In the genomic region with DNA sequence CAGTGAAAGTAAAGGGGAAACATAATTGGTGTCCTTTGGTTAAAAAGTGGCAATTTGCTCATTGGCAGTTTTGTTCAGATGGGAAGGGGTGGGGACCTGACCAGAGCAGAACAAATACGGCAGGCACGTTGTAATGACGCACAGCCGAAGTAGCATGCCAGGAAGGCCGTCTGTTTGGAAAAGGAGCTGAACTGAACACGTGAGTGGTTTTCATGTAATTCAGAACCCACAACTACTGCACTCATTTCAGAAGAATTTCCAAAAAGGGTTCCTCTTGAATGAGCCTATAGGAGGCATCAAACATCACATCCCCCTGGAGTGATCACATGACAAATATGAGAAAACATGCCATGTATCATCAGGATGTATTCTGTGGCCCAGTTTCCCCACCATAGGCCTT, we compare ENCODE assay signal across 15 cellular contexts. TPM values are rescaled to one million over a fixed set of nuclear protein-coding genes. Genes with fewer than 3 reads are reported as not detected.
DNase-seq lines count a peak whose midpoint lies in the region; ATAC-seq and TF ChIP-seq lines count a peak whose summit lies in the region.
"Had no signal": no experiment of that assay in that cellular context is flagged by ENCODE, and none has a peak within 500 bp of the region (broad histone marks: within the 10 kb centered on the region; RNA-seq: fewer than 3 reads in every experiment).

No MANE protein-coding gene starts in this region.

- H3K4me3 ChIP-seq in right atrium auricular region (no peak overlapping the region), muscle layer of duodenum (ENCODE audit: low read depth in 1 of 2, low read length in 2 of 2) (no peak overlapping the region)
- H3K4me3 ChIP-seq: body of pancreas, smooth muscle cell had no signal

- no peak overlapping the region for H3K4me3 Mint-ChIP-seq in chondrocyte (ENCODE audit: unreplicated experiment)
- H3K4me3 Mint-ChIP-seq in WTC11, result no peak overlapping the region
- H3K4me3 Mint-ChIP-seq in T-helper 2 cell treated with Interferon-gamma antibody and Interleukin-4, amounts not matched to agents 5 μg/mL and 100 μg/mL, for 36 hours, result no peak overlapping the region
- H3K4me3 Mint-ChIP-seq: natural killer cell had no signal

- no peaks in the 10 kb centered on the region for H3K36me3 ChIP-seq in right atrium auricular region
- no peaks in the 10 kb centered on the region for H3K36me3 ChIP-seq in muscle layer of duodenum (ENCODE audit: control insufficient read depth in 1 of 2, insufficient read depth in 2 of 2, low read length in 2 of 2)

- POLR2A ChIA-PET in WTC11 (lab: Charles Lee), result no interaction called here

- H3K9me3 ChIP-seq in right atrium auricular region (no peaks in the 10 kb centered on the region), muscle layer of duodenum (ENCODE audit: control insufficient read depth in 1 of 2, low read length in 2 of 2) (no peaks in the 10 kb centered on the region)
- H3K9me3 ChIP-seq: body of pancreas had no signal

- intact Hi-C loops in Right ventricle myocardium inferior (cut with DNase I), result no loop called here

- H3K4me1 ChIP-seq in right atrium auricular region (peaks cover 0 to 11% of the 10 kb centered on the region in 2 donors), muscle layer of duodenum (ENCODE audit: control insufficient read depth in 1 of 2, insufficient read depth in 2 of 2, low read length in 2 of 2) (no peaks in the 10 kb centered on the region)

- H3K27ac Mint-ChIP-seq in chondrocyte (ENCODE audit: unreplicated experiment), result peak overlapping the region; percentile 84
- no peak overlapping the region for H3K27ac Mint-ChIP-seq in WTC11
- no peak overlapping the region for H3K27ac Mint-ChIP-seq in T-helper 2 cell treated with Interferon-gamma antibody and Interleukin-4, amounts not matched to agents 5 μg/mL and 100 μg/mL, for 36 hours
- H3K27ac Mint-ChIP-seq: natural killer cell had no signal

- peak; percentile 86 for DNase-seq in right atrium auricular region (ENCODE audit: low spot score)
- DNase-seq in Right ventricle myocardium inferior (ENCODE audit: missing footprints), result no peak
- no peak for DNase-seq in chondrocyte (ENCODE audit: low spot score)
- DNase-seq in WTC11 (ENCODE audit: low spot score), result no peak
- DNase-seq in superior temporal gyrus (ENCODE audit: extremely low spot score), result no peak
- no peak for DNase-seq in T-helper 2 cell treated with Interferon-gamma antibody and Interleukin-4, amounts not matched to agents 5 μg/mL and 100 μg/mL, for 36 hours (ENCODE audit: low spot score)
- DNase-seq: ACHN; activated CD4-positive, CD25-positive, alpha-beta regulatory T cell treated with anti-CD3 and anti-CD28 coated beads, Interleukin-2, amount 50 U/mL, for 72 hours; activated T-cell treated with anti-CD3 and anti-CD28 coated beads, Interleukin-2, amount 50 U/mL, for 48 hours; body of pancreas; natural killer cell; NCI-H187 treated with DMSO at 0.1 percent for 48 hours had no signal

- no peaks in the 10 kb centered on the region for H3K27me3 Mint-ChIP-seq in chondrocyte (ENCODE audit: low read depth)
- H3K27me3 Mint-ChIP-seq in WTC11 (ENCODE audit: low read depth), result peaks cover under 1% of the 10 kb centered on the region; the same call in 1 of the 2 replicates
- no peaks in the 10 kb centered on the region for H3K27me3 Mint-ChIP-seq in T-helper 2 cell treated with Interferon-gamma antibody and Interleukin-4, amounts not matched to agents 5 μg/mL and 100 μg/mL, for 36 hours (ENCODE audit: low read depth)

- TF ChIP-seq CTCF in right atrium auricular region (IDR thresholded peaks at IDR 0.05), result no peak
- TF ChIP-seq CTCF in chondrocyte (IDR thresholded peaks at IDR 0.05), result no peak
- no peak for TF ChIP-seq CTCF in WTC11 (IDR thresholded peaks at IDR 0.05)

- H3K27ac ChIP-seq in right atrium auricular region (peak overlapping the region; percentile 29 to 57), muscle layer of duodenum (ENCODE audit: low read length) (peak overlapping the region; percentile 64)
- H3K27ac ChIP-seq: body of pancreas had no signal

- CTCF ChIA-PET in WTC11 (lab: Charles Lee), result interaction anchor here (1.0 kb wide), 1 partner anchor 42 kb away, joined by 3 read pairs; no protein-coding TSS in a partner anchor

- ATAC-seq in Right ventricle myocardium inferior (no peak), WTC11 (no peak), GM18498 (IDR thresholded peaks at IDR 0.05; ENCODE audit: unreplicated experiment) (no peak)
- ATAC-seq: body of pancreas, natural killer cell had no signal

- no peaks in the 10 kb centered on the region for H3K27me3 ChIP-seq in right atrium auricular region
- H3K27me3 ChIP-seq in muscle layer of duodenum (ENCODE audit: low read depth, low read length), result no peaks in the 10 kb centered on the region
- H3K27me3 ChIP-seq: body of pancreas had no signal

- H3K36me3 Mint-ChIP-seq in chondrocyte (ENCODE audit: low read depth), result no peaks in the 10 kb centered on the region
- H3K36me3 Mint-ChIP-seq in WTC11, result no peaks in the 10 kb centered on the region
- H3K36me3 Mint-ChIP-seq in T-helper 2 cell treated with Interferon-gamma antibody and Interleukin-4, amounts not matched to agents 5 μg/mL and 100 μg/mL, for 36 hours (ENCODE audit: low read depth), result no peaks in the 10 kb centered on the region
- H3K36me3 Mint-ChIP-seq: natural killer cell had no signal

- H3K4me1 Mint-ChIP-seq in chondrocyte (ENCODE audit: low read depth) (peaks cover 86% of the 10 kb centered on the region), WTC11 (peaks cover 10% of the 10 kb centered on the region)
- H3K4me1 Mint-ChIP-seq in T-helper 2 cell treated with Interferon-gamma antibody and Interleukin-4, amounts not matched to agents 5 μg/mL and 100 μg/mL, for 36 hours (ENCODE audit: low read depth), result no peaks in the 10 kb centered on the region
- H3K4me1 Mint-ChIP-seq: natural killer cell had no signal

- H3K9me3 Mint-ChIP-seq in chondrocyte (ENCODE audit: low read depth) (peaks cover 6% of the 10 kb centered on the region), WTC11 (no peaks in the 10 kb centered on the region)
- H3K9me3 Mint-ChIP-seq in T-helper 2 cell treated with Interferon-gamma antibody and Interleukin-4, amounts not matched to agents 5 μg/mL and 100 μg/mL, for 36 hours, result no peaks in the 10 kb centered on the region

TF ChIP-seq in WTC11, 78 proteins besides CTCF, POLR2A, EP300 and RAD21 (continues in another document):
- TF ChIP-seq FOXJ3 (CRISPR knock-in tag; IDR thresholded peaks at IDR 0.05; ENCODE audit: borderline replicate concordance), result no peak
- no peak for TF ChIP-seq NFYB (CRISPR knock-in tag; conservative IDR thresholded peaks at IDR 0.05; ENCODE audit: low read depth)
- TF ChIP-seq, protein P1, sequence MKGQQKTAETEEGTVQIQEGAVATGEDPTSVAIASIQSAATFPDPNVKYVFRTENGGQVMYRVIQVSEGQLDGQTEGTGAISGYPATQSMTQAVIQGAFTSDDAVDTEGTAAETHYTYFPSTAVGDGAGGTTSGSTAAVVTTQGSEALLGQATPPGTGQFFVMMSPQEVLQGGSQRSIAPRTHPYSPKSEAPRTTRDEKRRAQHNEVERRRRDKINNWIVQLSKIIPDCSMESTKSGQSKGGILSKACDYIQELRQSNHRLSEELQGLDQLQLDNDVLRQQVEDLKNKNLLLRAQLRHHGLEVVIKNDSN (CRISPR knock-in tag; IDR thresholded peaks at IDR 0.05), result no peak
- no peak for TF ChIP-seq ZNF423 (CRISPR knock-in tag; IDR thresholded peaks at IDR 0.05)
- TF ChIP-seq, protein P2, sequence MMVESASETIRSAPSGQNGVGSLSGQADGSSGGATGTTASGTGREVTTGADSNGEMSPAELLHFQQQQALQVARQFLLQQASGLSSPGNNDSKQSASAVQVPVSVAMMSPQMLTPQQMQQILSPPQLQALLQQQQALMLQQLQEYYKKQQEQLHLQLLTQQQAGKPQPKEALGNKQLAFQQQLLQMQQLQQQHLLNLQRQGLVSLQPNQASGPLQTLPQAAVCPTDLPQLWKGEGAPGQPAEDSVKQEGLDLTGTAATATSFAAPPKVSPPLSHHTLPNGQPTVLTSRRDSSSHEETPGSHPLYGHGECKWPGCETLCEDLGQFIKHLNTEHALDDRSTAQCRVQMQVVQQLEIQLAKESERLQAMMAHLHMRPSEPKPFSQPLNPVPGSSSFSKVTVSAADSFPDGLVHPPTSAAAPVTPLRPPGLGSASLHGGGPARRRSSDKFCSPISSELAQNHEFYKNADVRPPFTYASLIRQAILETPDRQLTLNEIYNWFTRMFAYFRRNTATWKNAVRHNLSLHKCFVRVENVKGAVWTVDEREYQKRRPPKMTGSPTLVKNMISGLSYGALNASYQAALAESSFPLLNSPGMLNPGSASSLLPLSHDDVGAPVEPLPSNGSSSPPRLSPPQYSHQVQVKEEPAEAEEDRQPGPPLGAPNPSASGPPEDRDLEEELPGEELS (CRISPR knock-in tag; IDR thresholded peaks at IDR 0.05), result no peak
- no peak for TF ChIP-seq CREM (CRISPR knock-in tag; IDR thresholded peaks at IDR 0.05)
- TF ChIP-seq, protein P3, sequence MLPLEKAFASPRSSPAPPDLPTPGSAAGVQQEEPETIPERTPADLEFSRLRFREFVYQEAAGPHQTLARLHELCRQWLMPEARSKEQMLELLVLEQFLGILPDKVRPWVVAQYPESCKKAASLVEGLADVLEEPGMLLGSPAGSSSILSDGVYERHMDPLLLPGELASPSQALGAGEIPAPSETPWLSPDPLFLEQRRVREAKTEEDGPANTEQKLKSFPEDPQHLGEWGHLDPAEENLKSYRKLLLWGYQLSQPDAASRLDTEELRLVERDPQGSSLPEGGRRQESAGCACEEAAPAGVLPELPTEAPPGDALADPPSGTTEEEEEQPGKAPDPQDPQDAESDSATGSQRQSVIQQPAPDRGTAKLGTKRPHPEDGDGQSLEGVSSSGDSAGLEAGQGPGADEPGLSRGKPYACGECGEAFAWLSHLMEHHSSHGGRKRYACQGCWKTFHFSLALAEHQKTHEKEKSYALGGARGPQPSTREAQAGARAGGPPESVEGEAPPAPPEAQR (CRISPR knock-in tag; IDR thresholded peaks at IDR 0.05), result no peak
- TF ChIP-seq HMGA2 (CRISPR knock-in tag; IDR thresholded peaks at IDR 0.05), result no peak
- no peak for TF ChIP-seq TP53 (CRISPR knock-in tag; IDR thresholded peaks at IDR 0.05)

RNA-seq across cellular contexts. Expression of a gene that starts 42.9 kb away (rescaled TPM):
- total RNA-seq in right atrium auricular region (10 to 100 TPM; 73.5 to 79.0 TPM), Right ventricle myocardium inferior (48.1 TPM), chondrocyte (260 to 268 TPM (median 263 TPM) in 3 replicates), WTC11 (2021) (10.6 to 12.5 TPM (median 10.9 TPM) in 3 replicates)
- total RNA-seq: natural killer cell had no signal
